17 cellular contexts compared by ENCODE assay signal in genomic region chr17:74954665-74955421, GRCh38. TPM values are rescaled to one million over a fixed set of nuclear protein-coding genes. Genes with fewer than 3 reads are reported as not detected.
DNase-seq lines count a peak whose midpoint lies in the region; ATAC-seq, FAIRE-seq and TF ChIP-seq lines count a peak whose summit lies in the region.
"Had no signal": no experiment of that assay in that cellular context is flagged by ENCODE, and none has a peak within 500 bp of the region (broad histone marks: within the 10 kb centered on the region; RNA-seq: fewer than 3 reads in every experiment).

No MANE protein-coding gene starts in this region.

- in situ Hi-C loops in KBM-7 (cut with MboI; ENCODE audit: low pct_unique_long_range_greater_than_20kb, low sequenced_read_pairs) (no loop called here), K562 (cut with MboI) (loop anchor here (5.0 kb wide), 3 partner anchors 33 to 213 kb away; partner anchors contain the start of genes OTOP2 and USH1G)

- CTCF ChIA-PET in SK-N-SH (lab: Yijun Ruan, JAX), result interaction anchor here (0.9 to 11.0 kb wide), 6 partner anchors 18 to 163 kb away, joined by 3 to 286 read pairs (median 16); partner anchors contain the start of genes HID1, OTOP2 and USH1G
- CTCF ChIA-PET in K562 (lab: Yijun Ruan, JAX; ENCODE audit: low intra/inter-chr PET ratio), result no interaction called here

- peak overlapping the region in 7 of 11 experiments; percentile 5 to 36 (median 15); a peak in 4 of 22 replicates for H3K4me2 ChIP-seq in BLaER1 treated with 17β-estradiol and CSF1 and Interleukin-3, amounts not matched to agents 10 nM and 100 nM
- no peak overlapping the region for H3K4me2 ChIP-seq in SK-N-SH
- no peak overlapping the region for H3K4me2 ChIP-seq in K562 (ENCODE audit: insufficient read depth, low read length)

- TF ChIP-seq CTCF in SK-N-SH (IDR thresholded peaks at IDR 0.05), result no peak
- no peak for TF ChIP-seq CTCF in K562 (IDR thresholded peaks at IDR 0.05 in 2 of 3, conservative IDR thresholded peaks at IDR 0.05 in 1 of 3; ENCODE audit: insufficient read depth in 2 of 3, low read depth in 1 of 3, low read length in 3 of 3)

- no peaks in the 10 kb centered on the region for H3K9me1 ChIP-seq in K562 (ENCODE audit: control insufficient read depth, insufficient read depth, low read length)

- ATAC-seq in K562, result no peak

- H3K9me3 ChIP-seq in BLaER1 treated with 17β-estradiol and CSF1 and Interleukin-3, amounts not matched to agents 10 nM and 100 nM (replicated peaks in 1 of 11), result no peaks in the 10 kb centered on the region
- H3K9me3 ChIP-seq in SK-N-SH, result no peaks in the 10 kb centered on the region
- H3K9me3 ChIP-seq in K562 (replicated peaks; ENCODE audit: control insufficient read depth, insufficient read depth, low read depth, low read length), result peaks cover 4% of the 10 kb centered on the region; the same call in 1 of the 2 replicates

- no peak overlapping the region for H3K27ac ChIP-seq in BLaER1 treated with 17β-estradiol and CSF1 and Interleukin-3, amounts not matched to agents 10 nM and 100 nM
- H3K27ac ChIP-seq in SK-N-SH (ENCODE audit: low read depth in 2 of 2, low read length in 1 of 2) (no peak overlapping the region), K562 (ENCODE audit: extremely low read depth, low read depth, low read length) (no peak overlapping the region)

- WGBS in SK-N-SH (ENCODE audit: low lambda C conversion rate), result 39% methylated on average over 13 of the region's 13 CpGs
- 4% methylated on average over 12 of the region's 13 CpGs for WGBS in K562 (ENCODE audit: insufficient coverage, low coverage, missing lambda C conversion rate)

- H2AFZ ChIP-seq in SK-N-SH (ENCODE audit: low read depth) (no peak overlapping the region), K562 (ENCODE audit: low read depth, low read length) (no peak overlapping the region)

- intact Hi-C loops in K562 (cut with micrococcal nuclease), result loop anchor here (5.0 kb wide), 1 partner anchor 88 kb away; no protein-coding TSS in a partner anchor

- no TSS peak for BruUV-seq in K562 (replicated peaks; lab: Mats Ljungman, UMichigan)

- no peaks in the 10 kb centered on the region; a peak in 1 of 22 replicates for H3K27me3 ChIP-seq in BLaER1 treated with 17β-estradiol and CSF1 and Interleukin-3, amounts not matched to agents 10 nM and 100 nM
- peaks cover 17% of the 10 kb centered on the region; the same call in 1 of the 2 replicates for H3K27me3 ChIP-seq in SK-N-SH (ENCODE audit: insufficient read depth)
- peaks cover 3 to 21% of the 10 kb centered on the region in 2 experiments; a peak in 3 of 5 replicates for H3K27me3 ChIP-seq in K562 (ENCODE audit: control insufficient read depth in 2 of 2, insufficient read depth in 2 of 2, low read length in 2 of 2)

- peaks cover 6 to 24% (median 12%) of the 10 kb centered on the region in 10 experiments; a peak in 14 of 20 replicates for H3K4me1 ChIP-seq in BLaER1 treated with 17β-estradiol and CSF1 and Interleukin-3, amounts not matched to agents 10 nM and 100 nM
- H3K4me1 ChIP-seq in SK-N-SH (ENCODE audit: control insufficient read depth in 1 of 2, insufficient read depth in 2 of 2, low read depth in 1 of 2, low read length in 1 of 2) (no peaks in the 10 kb centered on the region; a peak in 1 of 4 replicates), K562 (replicated peaks in 1 of 2; ENCODE audit: control insufficient read depth in 2 of 2, insufficient read depth in 2 of 2, low read length in 2 of 2) (peaks cover under 1 to 47% of the 10 kb centered on the region in 2 experiments; a peak in 4 of 5 replicates)

- no peak overlapping the region; a peak in 1 of 22 replicates for H3K9ac ChIP-seq in BLaER1 treated with 17β-estradiol and CSF1 and Interleukin-3, amounts not matched to agents 10 nM and 100 nM
- H3K9ac ChIP-seq in SK-N-SH (no peak overlapping the region), K562 (ENCODE audit: insufficient read depth in 1 of 2, low read depth in 2 of 2, low read length in 2 of 2) (no peak overlapping the region)

- no peaks in the 10 kb centered on the region for H3F3A ChIP-seq in SK-N-SH (replicated peaks; ENCODE audit: insufficient read depth)

- H3K9me2 ChIP-seq in SK-N-SH, result no peaks in the 10 kb centered on the region

- no peak for FAIRE-seq in K562 (lab: Jason Lieb, UNC)
- FAIRE-seq: RCC 7860 had no signal

- H3K4me3 ChIP-seq in BLaER1 treated with 17β-estradiol and CSF1 and Interleukin-3, amounts not matched to agents 10 nM and 100 nM, result no peak overlapping the region
- H3K4me3 ChIP-seq in SK-N-SH (ENCODE audit: low read depth in 2 of 2, low read length in 1 of 2) (no peak overlapping the region), K562 (no peak overlapping the region)

- H3K79me2 ChIP-seq in SK-N-SH (ENCODE audit: insufficient read depth), result no peaks in the 10 kb centered on the region
- no peaks in the 10 kb centered on the region for H3K79me2 ChIP-seq in K562 (ENCODE audit: control insufficient read depth, insufficient read depth, low read length)

- H3K36me3 ChIP-seq in BLaER1 treated with 17β-estradiol and CSF1 and Interleukin-3, amounts not matched to agents 10 nM and 100 nM, result no peaks in the 10 kb centered on the region
- H3K36me3 ChIP-seq in SK-N-SH (replicated peaks in 1 of 2; ENCODE audit: control insufficient read depth in 1 of 2, insufficient read depth in 2 of 2, low read length in 1 of 2) (no peaks in the 10 kb centered on the region), K562 (ENCODE audit: control insufficient read depth, insufficient read depth, low read length) (no peaks in the 10 kb centered on the region)

- DNase-seq in KBM-7 (peak; percentile 64), SK-N-SH (peak; percentile 87), K562 (ENCODE audit: extremely low read depth in 1 of 4, low spot score in 3 of 4) (no peak), amniotic stem cell (lab: John Stamatoyannopoulos, UW) (no peak), cerebellar nuclear complex (lab: John Stamatoyannopoulos, UW) (no peak), NCI-H526 treated with DMSO at 0.1 percent for 48 hours (lab: John Stamatoyannopoulos, UW) (no peak)
- DNase-seq: CD4-positive, alpha-beta T cell; DMS 273 treated with DMSO at 0.1 percent for 48 hours; KG1; NCI-H1417; NCI-H2029; NCI-H524; SHP77 treated with DMSO at 0.1 percent for 48 hours had no signal

- no peak for TF ChIP-seq POLR2A in K562 (conservative IDR thresholded peaks at IDR 0.05)

- no peak for TF ChIP-seq RAD21 in SK-N-SH (IDR thresholded peaks at IDR 0.05; ENCODE audit: low read length)
- no peak for TF ChIP-seq RAD21 in K562 (CRISPR knock-in tag; conservative IDR thresholded peaks at IDR 0.05 in 1 of 2, IDR thresholded peaks at IDR 0.05 in 1 of 2)

- H4K20me1 ChIP-seq in BLaER1 treated with 17β-estradiol and CSF1 and Interleukin-3, amounts not matched to agents 10 nM and 100 nM, result peaks cover 0 to 2% (median 0%) of the 10 kb centered on the region in 11 experiments; a peak in 3 of 22 replicates
- H4K20me1 ChIP-seq in SK-N-SH (ENCODE audit: insufficient read depth) (no peaks in the 10 kb centered on the region), K562 (replicated peaks; ENCODE audit: control insufficient read depth, insufficient read depth, low read length) (no peaks in the 10 kb centered on the region)

- POLR2A ChIA-PET in SK-N-SH (lab: Yijun Ruan, JAX) (no interaction called here), K562 (lab: Yijun Ruan, JAX) (interaction anchor here (0.5 to 0.6 kb wide), 2 partner anchors 30 to 1283 kb away, joined by 3 to 4 read pairs; no protein-coding TSS in a partner anchor)

- 0 out of 4 replicates have a peak, but pooled peaks of 1 of the 2 experiments have one; percentile 18 for TF ChIP-seq EP300 in SK-N-SH (IDR thresholded peaks at IDR 0.05; ENCODE audit: borderline replicate concordance in 1 of 2, low read depth in 1 of 2, low read length in 1 of 2)
- no peak for TF ChIP-seq EP300 in K562 (IDR thresholded peaks at IDR 0.05; ENCODE audit: low read length)

RNA-seq across cellular contexts. Expression of gene HID1, which starts 17.7 kb away (rescaled TPM):
- polyA plus RNA-seq in SK-N-SH (2012; rRNA removed), result 2.5 and 2.9 TPM in 2 replicates
- polyA plus RNA-seq in SK-N-SH (2012; cell fraction: cytosol; rRNA removed), result 1.3 and 2.2 TPM in 2 replicates
- polyA plus RNA-seq in SK-N-SH (2012; cell fraction: nucleus; rRNA removed), result 13.2 and 16.3 TPM in 2 replicates
- 1.1 and 7.8 TPM in 2 replicates for total RNA-seq in K562 (2011; cell fraction: chromatin; rRNA removed; ENCODE audit: low replicate concordance)
- 2.2 and 4.0 TPM in 2 replicates for total RNA-seq in K562 (2011; cell fraction: nucleolus; rRNA removed)
- 2.1 and 2.5 TPM in 2 replicates for total RNA-seq in K562 (2011; cell fraction: nucleoplasm; rRNA removed)
- total RNA-seq in K562 (2014; rRNA removed), result 0.04 and 0.14 TPM in 2 replicates
- total RNA-seq in K562 (2014; rRNA removed; fragmentation: Illumina TruSeq; extraction: Trizol), result 0.19 TPM in 1 of 2 replicates, not detected in the other
- 0.15 and 0.54 TPM in 2 replicates for total RNA-seq in K562 (2015; rRNA removed; fragmentation: Illumina TruSeq; extraction: Trizol)
- total RNA-seq in K562 (2021), result 0.91 and 1.2 TPM in 2 replicates
- 0.53 and 1.4 TPM in 2 replicates for polyA plus RNA-seq in K562 (2011; rRNA removed)
- 0.32 and 1.4 TPM in 2 replicates for polyA plus RNA-seq in K562 (2011; cell fraction: cytosol; rRNA removed)
- 7.9 and 8.7 TPM in 2 replicates for polyA plus RNA-seq in K562 (2011; cell fraction: nucleus; rRNA removed)
- 1.3 and 3.5 TPM in 2 replicates for polyA plus RNA-seq in K562 (2012)
- 0.53 and 0.71 TPM in 2 replicates for polyA plus RNA-seq in K562 (2014; fragmentation: Illumina TruSeq; extraction: Trizol)
- under 1 TPM in 1 of 2 experiments, not detected in 1; 0.15 TPM for polyA plus RNA-seq in K562 (2014; fragmentation: Nextera tagmentation; extraction: Ambion mirVana)
- polyA plus RNA-seq in K562 (2014; rRNA removed), result 1.1 and 2.1 TPM in 2 replicates
- polyA minus RNA-seq in K562 (2011; rRNA and poly(A)+ RNA removed), result 0.75 and 1.2 TPM in 2 replicates
- polyA minus RNA-seq in K562 (2011; cell fraction: cytosol; rRNA and poly(A)+ RNA removed), result 1.4 TPM in 1 of 2 replicates, not detected in the other
- polyA minus RNA-seq in K562 (2011; cell fraction: nucleus; rRNA and poly(A)+ RNA removed), result 1.6 and 1.7 TPM in 2 replicates

RNA-seq across cellular contexts. Expression of gene OTOP3, which starts 19.1 kb away (rescaled TPM):
- polyA plus RNA-seq in SK-N-SH (2012; rRNA removed), result not detected in 2 replicates
- not detected in 2 replicates for polyA plus RNA-seq in SK-N-SH (2012; cell fraction: cytosol; rRNA removed)
- polyA plus RNA-seq in SK-N-SH (2012; cell fraction: nucleus; rRNA removed), result not detected in 2 replicates
- total RNA-seq in K562 (2011; cell fraction: chromatin; rRNA removed; ENCODE audit: low replicate concordance), result not detected in 2 replicates
- total RNA-seq in K562 (2011; cell fraction: nucleolus; rRNA removed), result not detected in 2 replicates
- total RNA-seq in K562 (2011; cell fraction: nucleoplasm; rRNA removed), result not detected in 2 replicates
- total RNA-seq in K562 (2014; rRNA removed), result not detected in 2 replicates
- not detected in 2 replicates for total RNA-seq in K562 (2014; rRNA removed; fragmentation: Illumina TruSeq; extraction: Trizol)
- total RNA-seq in K562 (2015; rRNA removed; fragmentation: Illumina TruSeq; extraction: Trizol), result not detected in 2 replicates
- total RNA-seq in K562 (2021), result not detected in 2 replicates
- not detected in 2 replicates for polyA plus RNA-seq in K562 (2011; rRNA removed)
- polyA plus RNA-seq in K562 (2011; cell fraction: cytosol; rRNA removed), result not detected in 2 replicates
- polyA plus RNA-seq in K562 (2011; cell fraction: nucleus; rRNA removed), result not detected in 2 replicates
- not detected in 2 replicates for polyA plus RNA-seq in K562 (2012)
- polyA plus RNA-seq in K562 (2014; fragmentation: Illumina TruSeq; extraction: Trizol), result not detected in 2 replicates
- polyA plus RNA-seq in K562 (2014; fragmentation: Nextera tagmentation; extraction: Ambion mirVana), result not detected
- not detected in 2 replicates for polyA plus RNA-seq in K562 (2014; rRNA removed)
- polyA minus RNA-seq in K562 (2011; rRNA and poly(A)+ RNA removed), result not detected in 2 replicates
- polyA minus RNA-seq in K562 (2011; cell fraction: cytosol; rRNA and poly(A)+ RNA removed), result not detected in 2 replicates
- polyA minus RNA-seq in K562 (2011; cell fraction: nucleus; rRNA and poly(A)+ RNA removed), result not detected in 2 replicates
- total RNA-seq: CD4-positive, alpha-beta T cell; H4; MCF 10A had no signal

RNA-seq across cellular contexts. Expression of gene OTOP2, which starts 30.8 kb away (rescaled TPM):
- polyA plus RNA-seq in SK-N-SH (2012; rRNA removed) (not detected in 2 replicates), K562 (2011; rRNA removed) (0.28 and 0.31 TPM in 2 replicates), K562 (2014; fragmentation: Illumina TruSeq; extraction: Trizol) (0.25 TPM in 1 of 2 replicates, not detected in the other), K562 (2014; fragmentation: Nextera tagmentation; extraction: Ambion mirVana) (under 1 TPM; 0.04 to 0.06 TPM), K562 (2014; rRNA removed) (0.08 and 0.09 TPM in 2 replicates)
- not detected in 2 replicates for polyA plus RNA-seq in SK-N-SH (2012; cell fraction: cytosol; rRNA removed)
- not detected in 2 replicates for polyA plus RNA-seq in SK-N-SH (2012; cell fraction: nucleus; rRNA removed)
- total RNA-seq in K562 (2011; cell fraction: chromatin; rRNA removed; ENCODE audit: low replicate concordance), result 0.40 and 0.51 TPM in 2 replicates
- total RNA-seq in K562 (2011; cell fraction: nucleolus; rRNA removed), result 0.17 and 0.26 TPM in 2 replicates
- 0.46 TPM in 1 of 2 replicates, not detected in the other for total RNA-seq in K562 (2011; cell fraction: nucleoplasm; rRNA removed)
- total RNA-seq in K562 (2014; rRNA removed) (not detected in 2 replicates), K562 (2014; rRNA removed; fragmentation: Illumina TruSeq; extraction: Trizol) (0.11 TPM in 1 of 2 replicates, not detected in the other), K562 (2015; rRNA removed; fragmentation: Illumina TruSeq; extraction: Trizol) (0.19 and 0.36 TPM in 2 replicates), K562 (2021) (0.18 and 0.27 TPM in 2 replicates)
- 0.28 and 0.42 TPM in 2 replicates for polyA plus RNA-seq in K562 (2011; cell fraction: cytosol; rRNA removed)
- polyA plus RNA-seq in K562 (2011; cell fraction: nucleus; rRNA removed), result 1.1 and 1.2 TPM in 2 replicates
- 0.35 and 0.68 TPM in 2 replicates for polyA plus RNA-seq in K562 (2012)
- 0.09 TPM in 1 of 2 replicates, not detected in the other for polyA minus RNA-seq in K562 (2011; rRNA and poly(A)+ RNA removed)
- polyA minus RNA-seq in K562 (2011; cell fraction: cytosol; rRNA and poly(A)+ RNA removed), result not detected in 2 replicates
- polyA minus RNA-seq in K562 (2011; cell fraction: nucleus; rRNA and poly(A)+ RNA removed), result 0.27 and 0.33 TPM in 2 replicates
- total RNA-seq: CD4-positive, alpha-beta T cell; H4; MCF 10A had no signal

RNA-seq across cellular contexts. Expression of gene USH1G, which starts 31.8 kb away (rescaled TPM):
- polyA plus RNA-seq in SK-N-SH (2012; rRNA removed), result 0.06 TPM in 1 of 2 replicates, not detected in the other
- 0.01 TPM in 1 of 2 replicates, not detected in the other for polyA plus RNA-seq in SK-N-SH (2012; cell fraction: cytosol; rRNA removed)
- 0.02 TPM in 1 of 2 replicates, not detected in the other for polyA plus RNA-seq in SK-N-SH (2012; cell fraction: nucleus; rRNA removed)
- 2.8 and 9.8 TPM in 2 replicates for total RNA-seq in K562 (2011; cell fraction: chromatin; rRNA removed; ENCODE audit: low replicate concordance)
- 7.1 and 8.3 TPM in 2 replicates for total RNA-seq in K562 (2011; cell fraction: nucleolus; rRNA removed)
- 4.5 and 5.5 TPM in 2 replicates for total RNA-seq in K562 (2011; cell fraction: nucleoplasm; rRNA removed)
- 0.64 and 1.2 TPM in 2 replicates for total RNA-seq in K562 (2014; rRNA removed)
- total RNA-seq in K562 (2014; rRNA removed; fragmentation: Illumina TruSeq; extraction: Trizol), result 0.16 and 0.22 TPM in 2 replicates
- total RNA-seq in K562 (2015; rRNA removed; fragmentation: Illumina TruSeq; extraction: Trizol), result 0.43 and 0.53 TPM in 2 replicates
- 1.00 and 1.4 TPM in 2 replicates for total RNA-seq in K562 (2021)
- 0.57 and 0.77 TPM in 2 replicates for polyA plus RNA-seq in K562 (2011; rRNA removed)
- polyA plus RNA-seq in K562 (2011; cell fraction: cytosol; rRNA removed), result 0.65 and 1.9 TPM in 2 replicates
- polyA plus RNA-seq in K562 (2011; cell fraction: nucleus; rRNA removed), result 1.2 and 2.7 TPM in 2 replicates
- polyA plus RNA-seq in K562 (2012), result 1.5 and 2.1 TPM in 2 replicates
- 0.42 and 0.71 TPM in 2 replicates for polyA plus RNA-seq in K562 (2014; fragmentation: Illumina TruSeq; extraction: Trizol)
- polyA plus RNA-seq in K562 (2014; fragmentation: Nextera tagmentation; extraction: Ambion mirVana), result not detected
- 0.57 and 0.69 TPM in 2 replicates for polyA plus RNA-seq in K562 (2014; rRNA removed)
- polyA minus RNA-seq in K562 (2011; rRNA and poly(A)+ RNA removed), result 4.8 and 11.0 TPM in 2 replicates
- polyA minus RNA-seq in K562 (2011; cell fraction: cytosol; rRNA and poly(A)+ RNA removed), result 0.82 and 1.6 TPM in 2 replicates
- polyA minus RNA-seq in K562 (2011; cell fraction: nucleus; rRNA and poly(A)+ RNA removed), result 4.0 and 5.0 TPM in 2 replicates
- total RNA-seq: CD4-positive, alpha-beta T cell; MCF 10A had no signal

RNA-seq across cellular contexts. Expression of gene CDR2L, which starts 32.6 kb away (rescaled TPM):
- polyA plus RNA-seq in SK-N-SH (2012; rRNA removed) (18.6 and 21.2 TPM in 2 replicates), K562 (2011; rRNA removed) (3.1 and 5.5 TPM in 2 replicates), K562 (2014; fragmentation: Illumina TruSeq; extraction: Trizol) (7.3 and 8.9 TPM in 2 replicates), K562 (2014; fragmentation: Nextera tagmentation; extraction: Ambion mirVana) (1 to 10 TPM; 5.3 to 8.2 TPM), K562 (2014; rRNA removed) (8.0 and 9.8 TPM in 2 replicates)
- polyA plus RNA-seq in SK-N-SH (2012; cell fraction: cytosol; rRNA removed), result 9.6 and 15.3 TPM in 2 replicates
- polyA plus RNA-seq in SK-N-SH (2012; cell fraction: nucleus; rRNA removed), result 25.0 and 29.9 TPM in 2 replicates
- total RNA-seq in K562 (2011; cell fraction: chromatin; rRNA removed; ENCODE audit: low replicate concordance), result 1.3 and 5.0 TPM in 2 replicates
- total RNA-seq in K562 (2011; cell fraction: nucleolus; rRNA removed), result 3.9 and 4.0 TPM in 2 replicates
- 2.5 and 3.4 TPM in 2 replicates for total RNA-seq in K562 (2011; cell fraction: nucleoplasm; rRNA removed)
- total RNA-seq in K562 (2014; rRNA removed) (8.8 and 9.8 TPM in 2 replicates), K562 (2014; rRNA removed; fragmentation: Illumina TruSeq; extraction: Trizol) (2.0 and 2.7 TPM in 2 replicates), K562 (2015; rRNA removed; fragmentation: Illumina TruSeq; extraction: Trizol) (4.0 and 4.3 TPM in 2 replicates), K562 (2021) (15.5 and 16.0 TPM in 2 replicates)
- 6.0 and 8.6 TPM in 2 replicates for polyA plus RNA-seq in K562 (2011; cell fraction: cytosol; rRNA removed)
- polyA plus RNA-seq in K562 (2011; cell fraction: nucleus; rRNA removed), result 6.9 and 7.8 TPM in 2 replicates
- 6.1 and 7.1 TPM in 2 replicates for polyA plus RNA-seq in K562 (2012)
- polyA minus RNA-seq in K562 (2011; rRNA and poly(A)+ RNA removed), result 1.8 and 2.2 TPM in 2 replicates
- 4.5 and 6.5 TPM in 2 replicates for polyA minus RNA-seq in K562 (2011; cell fraction: cytosol; rRNA and poly(A)+ RNA removed)
- polyA minus RNA-seq in K562 (2011; cell fraction: nucleus; rRNA and poly(A)+ RNA removed), result 1.5 and 1.7 TPM in 2 replicates

Comparison
In these comparisons a context has a peak if more than half of its experiments do, and no peak if none do; other contexts are left out.
1. H3K4me2 ChIP-seq: peak in BLaER1 treated with 17β-estradiol and CSF1 and Interleukin-3, amounts not matched to agents 10 nM and 100 nM (7 of 11); none in SK-N-SH (single experiment) and K562 (single experiment).
2. DNase-seq: peak in KBM-7 (single experiment) and SK-N-SH (single experiment); none in K562 (0 of 4), amniotic stem cell (single experiment), cerebellar nuclear complex (0 of 2) and NCI-H526 treated with DMSO at 0.1 percent for 48 hours (single experiment).